8 cellular contexts compared by ENCODE assay signal in genomic region chr16:2467301-2468141, GRCh38. TPM values are rescaled to one million over a fixed set of nuclear protein-coding genes. Genes with fewer than 3 reads are reported as not detected.
DNase-seq lines count a peak whose midpoint lies in the region; ATAC-seq, FAIRE-seq and TF ChIP-seq lines count a peak whose summit lies in the region.

No MANE protein-coding gene starts in this region.

- H3K4me3 ChIP-seq in bronchial epithelial cell (ENCODE audit: low read depth, low read length) = peak overlapping the region; percentile 43

- no peaks in the 10 kb centered on the region for H3K36me3 Mint-ChIP-seq in stimulated activated naive B cell treated with anti-CD40 and anti-IgM and Interleukin-4, amounts not matched to agents 10 μg/mL and 1 μg/mL and 100 μg/mL, for 72 hours

- peak; percentile 25 to 35 for ATAC-seq in stimulated activated naive B cell treated with anti-CD40 and anti-IgM and Interleukin-4, amounts not matched to agents 10 μg/mL and 1 μg/mL and 100 μg/mL, for 72 hours (replicated peaks)
- no peak for ATAC-seq in HG03565 (IDR thresholded peaks at IDR 0.05; ENCODE audit: unreplicated experiment)

- DNase-seq in Caki2 (ENCODE audit: low read depth) = peak; percentile 61
- DNase-seq in HEK293T (ENCODE audit: extremely low spot score) = peak; percentile 56
- DNase-seq in NCI-H774 (lab: John Stamatoyannopoulos, UW) = peak; percentile 53
- peak; percentile 32 for DNase-seq in bronchial epithelial cell (ENCODE audit: low read depth)
- DNase-seq in islet precursor cell = peak; percentile 77
- DNase-seq in stimulated activated naive B cell treated with anti-CD40 and anti-IgM and Interleukin-4, amounts not matched to agents 10 μg/mL and 1 μg/mL and 100 μg/mL, for 72 hours = no peak
- DNase-seq in AML-193 (lab: John Stamatoyannopoulos, UW) = no peak

- TF ChIP-seq CTCF in bronchial epithelial cell (IDR thresholded peaks at IDR 0.05; ENCODE audit: insufficient read depth, low read length, severe bottlenecking) = no peak

- no peaks in the 10 kb centered on the region for H3K36me3 ChIP-seq in bronchial epithelial cell (ENCODE audit: control insufficient read depth, insufficient read depth, low read length)

- H3K27me3 Mint-ChIP-seq in stimulated activated naive B cell treated with anti-CD40 and anti-IgM and Interleukin-4, amounts not matched to agents 10 μg/mL and 1 μg/mL and 100 μg/mL, for 72 hours = peaks cover 15 to 20% of the 10 kb centered on the region in 2 donors

- CTCF ChIA-PET in HEK293T (lab: Yijun Ruan, JAX) = no interaction called here

- POLR2A ChIA-PET in HEK293T (lab: Yijun Ruan, JAX) = interaction anchor here (0.7 to 4.6 kb wide), 7 partner anchors 9 to 849 kb away, joined by 3 to 70 read pairs (median 5); partner anchors contain the start of genes ECI1 and TEDC2

- no peaks in the 10 kb centered on the region for H3K27me3 ChIP-seq in bronchial epithelial cell (ENCODE audit: control insufficient read depth, insufficient read depth, low read length)

- peaks cover 25 to 42% of the 10 kb centered on the region in 2 donors for H3K4me1 Mint-ChIP-seq in stimulated activated naive B cell treated with anti-CD40 and anti-IgM and Interleukin-4, amounts not matched to agents 10 μg/mL and 1 μg/mL and 100 μg/mL, for 72 hours

- in situ Hi-C loops in Caki2 (cut with HindIII; ENCODE audit: low pct_unique_long_range_greater_than_20kb, low sequenced_read_pairs) = no loop called here

- peak overlapping the region; percentile 37 for H3K27ac Mint-ChIP-seq in stimulated activated naive B cell treated with anti-CD40 and anti-IgM and Interleukin-4, amounts not matched to agents 10 μg/mL and 1 μg/mL and 100 μg/mL, for 72 hours

- FAIRE-seq in bronchial epithelial cell (lab: Jason Lieb, UNC) = no peak

- no peaks in the 10 kb centered on the region for H3K9me3 Mint-ChIP-seq in stimulated activated naive B cell treated with anti-CD40 and anti-IgM and Interleukin-4, amounts not matched to agents 10 μg/mL and 1 μg/mL and 100 μg/mL, for 72 hours

- H3K4me3 Mint-ChIP-seq in stimulated activated naive B cell treated with anti-CD40 and anti-IgM and Interleukin-4, amounts not matched to agents 10 μg/mL and 1 μg/mL and 100 μg/mL, for 72 hours = peak overlapping the region; percentile 35 to 46

TF ChIP-seq in HEK293T, 16 proteins besides CTCF, POLR2A, EP300 and RAD21:
- peak; percentile 18; the same call in 1 of the 2 replicates for TF ChIP-seq L3MBTL2 (conservative IDR thresholded peaks at IDR 0.05)
- no peak for TF ChIP-seq NFRKB (IDR thresholded peaks at IDR 0.05)

RNA-seq across cellular contexts. Expression of gene NTN3, which starts 3.6 kb away (rescaled TPM):
- not detected in 2 replicates for total RNA-seq in Caki2 (2014; rRNA removed; shearing (Covaris generic); ENCODE audit: low replicate concordance)
- total RNA-seq in bronchial epithelial cell = under 0.01 TPM in 1 of 2 replicates, not detected in the other

RNA-seq across cellular contexts. Expression of gene TBC1D24, which starts 7.4 kb away (rescaled TPM):
- 6.2 and 9.5 TPM in 2 replicates for total RNA-seq in Caki2 (2014; rRNA removed; shearing (Covaris generic); ENCODE audit: low replicate concordance)
- total RNA-seq in bronchial epithelial cell = 4.7 and 5.4 TPM in 2 replicates

RNA-seq across cellular contexts. Expression of gene TEDC2, which starts 7.6 kb away (rescaled TPM):
- total RNA-seq in Caki2 (2014; rRNA removed; shearing (Covaris generic); ENCODE audit: low replicate concordance) = 37.3 and 39.9 TPM in 2 replicates
- total RNA-seq in bronchial epithelial cell = 0.53 and 0.64 TPM in 2 replicates

RNA-seq across cellular contexts. Expression of gene CCNF, which starts 38.3 kb away (rescaled TPM):
- total RNA-seq in Caki2 (2014; rRNA removed; shearing (Covaris generic); ENCODE audit: low replicate concordance) = 36.9 and 40.3 TPM in 2 replicates
- total RNA-seq in bronchial epithelial cell = 3.9 and 5.4 TPM in 2 replicates

RNA-seq across cellular contexts. Expression of gene ATP6V0C, which starts 46.2 kb away (rescaled TPM):
- 18.4 and 27.8 TPM in 2 replicates for total RNA-seq in Caki2 (2014; rRNA removed; shearing (Covaris generic); ENCODE audit: low replicate concordance)
- 7.9 and 13.2 TPM in 2 replicates for total RNA-seq in bronchial epithelial cell

Comparison
In these comparisons a context has a peak if more than half of its experiments do, and no peak if none do; other contexts are left out.
1. DNase-seq: peak in Caki2 (single experiment), HEK293T (single experiment), NCI-H774 (single experiment), bronchial epithelial cell (single experiment) and islet precursor cell (single experiment); none in stimulated activated naive B cell treated with anti-CD40 and anti-IgM and Interleukin-4, amounts not matched to agents 10 μg/mL and 1 μg/mL and 100 μg/mL, for 72 hours (single experiment) and AML-193 (0 of 2).
2. RNA of gene TEDC2, which starts 7.6 kb away (total RNA-seq): 37.3 to 39.9 TPM in Caki2; 0.53 to 0.64 TPM in bronchial epithelial cell; every median in the first group is over 10 times any median in the second.